Comparison of ENCODE assay signal across 2 cellular contexts in genomic region chr7:999149-999883, GRCh38.
TF ChIP-seq lines count a peak whose summit lies in the region.

No MANE protein-coding gene starts in this region.

TF ChIP-seq in HEK293, 187 proteins besides CTCF, POLR2A, EP300 and RAD21 (continued from another document):
- TF ChIP-seq, protein P1, sequence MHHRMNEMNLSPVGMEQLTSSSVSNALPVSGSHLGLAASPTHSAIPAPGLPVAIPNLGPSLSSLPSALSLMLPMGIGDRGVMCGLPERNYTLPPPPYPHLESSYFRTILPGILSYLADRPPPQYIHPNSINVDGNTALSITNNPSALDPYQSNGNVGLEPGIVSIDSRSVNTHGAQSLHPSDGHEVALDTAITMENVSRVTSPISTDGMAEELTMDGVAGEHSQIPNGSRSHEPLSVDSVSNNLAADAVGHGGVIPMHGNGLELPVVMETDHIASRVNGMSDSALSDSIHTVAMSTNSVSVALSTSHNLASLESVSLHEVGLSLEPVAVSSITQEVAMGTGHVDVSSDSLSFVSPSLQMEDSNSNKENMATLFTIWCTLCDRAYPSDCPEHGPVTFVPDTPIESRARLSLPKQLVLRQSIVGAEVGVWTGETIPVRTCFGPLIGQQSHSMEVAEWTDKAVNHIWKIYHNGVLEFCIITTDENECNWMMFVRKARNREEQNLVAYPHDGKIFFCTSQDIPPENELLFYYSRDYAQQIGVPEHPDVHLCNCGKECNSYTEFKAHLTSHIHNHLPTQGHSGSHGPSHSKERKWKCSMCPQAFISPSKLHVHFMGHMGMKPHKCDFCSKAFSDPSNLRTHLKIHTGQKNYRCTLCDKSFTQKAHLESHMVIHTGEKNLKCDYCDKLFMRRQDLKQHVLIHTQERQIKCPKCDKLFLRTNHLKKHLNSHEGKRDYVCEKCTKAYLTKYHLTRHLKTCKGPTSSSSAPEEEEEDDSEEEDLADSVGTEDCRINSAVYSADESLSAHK (tag by site-specific recombination; IDR thresholded peaks at IDR 0.05): peak; percentile 86
- TF ChIP-seq SCRT2 (tag by site-specific recombination; IDR thresholded peaks at IDR 0.05): no peak
- TF ChIP-seq ZNF324 (tag by site-specific recombination; IDR thresholded peaks at IDR 0.05): no peak
- peak; percentile 85 for TF ChIP-seq ZNF341 (tag by site-specific recombination; IDR thresholded peaks at IDR 0.05; ENCODE audit: low read depth)
TF ChIP-seq in HEK293: peak in this region for 4.

TF ChIP-seq in WTC11, 78 proteins besides CTCF, POLR2A, EP300 and RAD21:
- no peak for TF ChIP-seq ZNF281 (CRISPR knock-in tag; IDR thresholded peaks at IDR 0.05)
- TF ChIP-seq FOXK1 (CRISPR knock-in tag; IDR thresholded peaks at IDR 0.05): no peak
- TF ChIP-seq NR1H2 (CRISPR knock-in tag; IDR thresholded peaks at IDR 0.05): no peak
- no peak for TF ChIP-seq GRHL2 (CRISPR knock-in tag; IDR thresholded peaks at IDR 0.05; ENCODE audit: insufficient replicate concordance, severe bottlenecking)
- no peak for TF ChIP-seq TEAD4 (CRISPR knock-in tag; IDR thresholded peaks at IDR 0.05)
- TF ChIP-seq, protein P2, sequence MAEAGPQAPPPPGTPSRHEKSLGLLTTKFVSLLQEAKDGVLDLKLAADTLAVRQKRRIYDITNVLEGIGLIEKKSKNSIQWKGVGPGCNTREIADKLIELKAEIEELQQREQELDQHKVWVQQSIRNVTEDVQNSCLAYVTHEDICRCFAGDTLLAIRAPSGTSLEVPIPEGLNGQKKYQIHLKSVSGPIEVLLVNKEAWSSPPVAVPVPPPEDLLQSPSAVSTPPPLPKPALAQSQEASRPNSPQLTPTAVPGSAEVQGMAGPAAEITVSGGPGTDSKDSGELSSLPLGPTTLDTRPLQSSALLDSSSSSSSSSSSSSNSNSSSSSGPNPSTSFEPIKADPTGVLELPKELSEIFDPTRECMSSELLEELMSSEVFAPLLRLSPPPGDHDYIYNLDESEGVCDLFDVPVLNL (CRISPR knock-in tag; IDR thresholded peaks at IDR 0.05; ENCODE audit: borderline replicate concordance, low read depth): no peak
- no peak for TF ChIP-seq ZNF423 (CRISPR knock-in tag; IDR thresholded peaks at IDR 0.05)
- no peak for TF ChIP-seq AR (CRISPR knock-in tag; IDR thresholded peaks at IDR 0.05)
- no peak for TF ChIP-seq OVOL2 (CRISPR knock-in tag; IDR thresholded peaks at IDR 0.05; ENCODE audit: borderline replicate concordance)
- no peak for TF ChIP-seq PRRX2 (CRISPR knock-in tag; IDR thresholded peaks at IDR 0.05)
